In the genomic region with DNA sequence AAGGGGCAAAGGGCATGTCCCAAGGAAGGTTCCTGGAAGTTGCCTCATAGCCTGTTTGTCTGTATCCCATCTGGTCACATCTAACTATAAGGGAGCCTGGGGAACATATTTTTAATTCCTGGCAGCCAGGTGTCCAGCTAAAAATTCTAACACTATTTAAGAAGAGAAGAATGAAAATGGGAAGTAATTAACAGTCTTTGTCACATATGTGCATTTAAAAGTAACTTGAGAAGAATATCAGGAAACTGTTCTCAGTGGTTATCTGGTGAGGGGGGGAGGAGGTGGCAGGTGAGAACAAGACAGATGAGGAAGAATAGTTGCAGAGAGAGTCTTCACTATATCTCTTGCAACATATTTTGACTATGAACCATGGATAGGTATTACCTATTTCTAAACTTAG, we compare ENCODE assay signal across 21 cellular contexts.
DNase-seq lines count a peak whose midpoint lies in the region; ATAC-seq, FAIRE-seq and TF ChIP-seq lines count a peak whose summit lies in the region.
"Had no signal": no experiment of that assay in that cellular context is flagged by ENCODE, and none has a peak within 500 bp of the region (broad histone marks: within the 10 kb centered on the region; RNA-seq: fewer than 3 reads in every experiment).

No MANE protein-coding gene starts in this region.

- TF ChIP-seq RAD21 in GM12878 (IDR thresholded peaks at IDR 0.05; ENCODE audit: insufficient read depth, low read depth, low read length): no peak

- TF ChIP-seq CTCF in GM12878 (IDR thresholded peaks at IDR 0.05 in 2 of 3, conservative IDR thresholded peaks at IDR 0.05 in 1 of 3; ENCODE audit: control insufficient read depth in 2 of 3, extremely low read depth in 1 of 3, insufficient read depth in 1 of 3, low read depth in 3 of 3, low read length in 3 of 3): no peak
- TF ChIP-seq CTCF in thyroid gland (IDR thresholded peaks at IDR 0.05): no peak

- H3K4me1 ChIP-seq in Karpas-422 (ENCODE audit: low read length): peaks cover 22% of the 10 kb centered on the region
- peaks cover 4% of the 10 kb centered on the region; the same call in 1 of the 2 replicates for H3K4me1 ChIP-seq in GM12878 (ENCODE audit: control insufficient read depth, insufficient read depth, low read length)
- no peaks in the 10 kb centered on the region for H3K4me1 ChIP-seq in right cardiac atrium (ENCODE audit: control insufficient read depth, insufficient read depth, low read length)
- H3K4me1 ChIP-seq in thyroid gland: no peaks in the 10 kb centered on the region

- BruUV-seq in GM12878 (replicated peaks; lab: Mats Ljungman, UMichigan): no TSS peak

- H3K9ac ChIP-seq in Karpas-422 (ENCODE audit: low read length): no peak overlapping the region
- no peak overlapping the region for H3K9ac ChIP-seq in GM12878 (ENCODE audit: control insufficient read depth, insufficient read depth, low read length)
- H3K9ac ChIP-seq: BLaER1 treated with 17β-estradiol and CSF1 and Interleukin-3, amounts not matched to agents 10 nM and 100 nM had no signal

- H4K20me1 ChIP-seq in Karpas-422 (ENCODE audit: insufficient read depth, low read depth, low read length) (no peaks in the 10 kb centered on the region), GM12878 (ENCODE audit: control insufficient read depth, insufficient read depth) (no peaks in the 10 kb centered on the region)
- H4K20me1 ChIP-seq: BLaER1 treated with 17β-estradiol and CSF1 and Interleukin-3, amounts not matched to agents 10 nM and 100 nM had no signal

- TF ChIP-seq POLR2A in GM12878 (IDR thresholded peaks at IDR 0.05; ENCODE audit: low read depth, low read length): no peak
- TF ChIP-seq POLR2A in thyroid gland (IDR thresholded peaks at IDR 0.05): no peak

- RAD21 ChIA-PET in GM12878 (lab: Charles Lee; ENCODE audit: unreplicated experiment): interaction anchor here (1.0 to 8.7 kb wide), 6 partner anchors 13 to 139 kb away, joined by 3 to 125 read pairs (median 4); no protein-coding TSS in a partner anchor

- H3K9me2 ChIP-seq in Karpas-422 (replicated peaks; ENCODE audit: insufficient read depth, low read length): no peaks in the 10 kb centered on the region

- SMC1A ChIA-PET in GM12878 (lab: Charles Lee; ENCODE audit: uncharacterized antibody, unreplicated experiment): interaction anchor here (0.7 to 7.4 kb wide), 14 partner anchors 8 to 251 kb away, joined by 3 to 130 read pairs (median 6); no protein-coding TSS in a partner anchor

- TF ChIP-seq EP300 in GM12878 (IDR thresholded peaks at IDR 0.05; ENCODE audit: borderline replicate concordance in 1 of 2, control insufficient read depth in 1 of 2, low read depth in 2 of 2, low read length in 2 of 2): no peak

- H3K79me2 ChIP-seq in Karpas-422 (ENCODE audit: low read length) (no peaks in the 10 kb centered on the region), GM12878 (ENCODE audit: control insufficient read depth, insufficient read depth, low read length) (no peaks in the 10 kb centered on the region)

- DNase-seq in Karpas-422: peak; percentile 44
- DNase-seq in NCI-H69 (lab: John Stamatoyannopoulos, UW): peak; percentile 29
- no peak for DNase-seq in GM12878 (ENCODE audit: low read depth, low spot score)
- DNase-seq in NCI-H2081 treated with DMSO at 0.1 percent for 48 hours (lab: John Stamatoyannopoulos, UW): no peak
- DNase-seq in right cardiac atrium: no peak
- no peak for DNase-seq in thyroid gland
- DNase-seq: CD8-positive, alpha-beta T cell; DND-41; GOT3; HCEC 1CT; NCI-H1092 treated with DMSO at 0.1 percent for 48 hours; NCI-H1694; NCI-H2081; NCI-H2171 treated with DMSO at 0.1 percent for 48 hours; NCI-H524 treated with DMSO at 0.1 percent for 48 hours; SHP77 treated with DMSO at 0.1 percent for 48 hours had no signal

- CTCF ChIA-PET in GM12878 (lab: Yijun Ruan, JAX): interaction anchor here (0.7 to 3.3 kb wide), 9 partner anchors 13 to 253 kb away, joined by 3 to 23 read pairs (median 4); no protein-coding TSS in a partner anchor

- H3K4me3 ChIP-seq in Karpas-422 (ENCODE audit: low read length) (no peak overlapping the region), GM12878 (no peak overlapping the region), right cardiac atrium (ENCODE audit: low read length) (no peak overlapping the region), thyroid gland (replicated peaks in 1 of 3) (no peak overlapping the region)
- H3K4me3 ChIP-seq: BLaER1 treated with 17β-estradiol and CSF1 and Interleukin-3, amounts not matched to agents 10 nM and 100 nM; SK-N-MC had no signal

- ATAC-seq in GM12878 (no peak), HG03521 (IDR thresholded peaks at IDR 0.05; ENCODE audit: unreplicated experiment) (no peak), right cardiac atrium (no peak)
- ATAC-seq: CD8-positive, alpha-beta T cell had no signal

- no peak overlapping the region for H3K27ac ChIP-seq in Karpas-422 (ENCODE audit: low read length)
- no peak overlapping the region for H3K27ac ChIP-seq in GM12878 (ENCODE audit: control insufficient read depth, insufficient read depth)
- H3K27ac ChIP-seq in right cardiac atrium (ENCODE audit: low read length): no peak overlapping the region
- no peak overlapping the region for H3K27ac ChIP-seq in thyroid gland
- H3K27ac ChIP-seq: BLaER1 treated with 17β-estradiol and CSF1 and Interleukin-3, amounts not matched to agents 10 nM and 100 nM; RWPE1; SK-N-MC had no signal

- intact Hi-C loops in GM12878 (cut with micrococcal nuclease; ENCODE audit: unreplicated experiment): no loop called here
- intact Hi-C loops in right cardiac atrium (cut with DNase I): no loop called here
- intact Hi-C loops in thyroid gland (cut with DNase I): no loop called here

- H3K36me3 ChIP-seq in Karpas-422 (ENCODE audit: insufficient read depth, low read length): no peaks in the 10 kb centered on the region
- H3K36me3 ChIP-seq in GM12878 (ENCODE audit: control insufficient read depth in 2 of 2, insufficient read depth in 2 of 2, low read length in 1 of 2): no peaks in the 10 kb centered on the region
- no peaks in the 10 kb centered on the region for H3K36me3 ChIP-seq in thyroid gland
- H3K36me3 ChIP-seq: BLaER1 treated with 17β-estradiol and CSF1 and Interleukin-3, amounts not matched to agents 10 nM and 100 nM had no signal

- in situ Hi-C loops in GM12878 (cut with MboI): no loop called here

- H3K9me3 ChIP-seq in Karpas-422 (ENCODE audit: low read length) (no peaks in the 10 kb centered on the region), GM12878 (replicated peaks; ENCODE audit: control insufficient read depth, insufficient read depth, low read length) (no peaks in the 10 kb centered on the region), right cardiac atrium (ENCODE audit: control insufficient read depth, low read length) (no peaks in the 10 kb centered on the region), thyroid gland (no peaks in the 10 kb centered on the region)
- H3K9me3 ChIP-seq: BLaER1 treated with 17β-estradiol and CSF1 and Interleukin-3, amounts not matched to agents 10 nM and 100 nM had no signal

- H3K4me2 ChIP-seq in Karpas-422 (ENCODE audit: low read depth, low read length, poor library complexity, severe bottlenecking): peak overlapping the region; percentile 11
- H3K4me2 ChIP-seq in GM12878 (ENCODE audit: control insufficient read depth, insufficient read depth): no peak overlapping the region
- H3K4me2 ChIP-seq: BLaER1 treated with 17β-estradiol and CSF1 and Interleukin-3, amounts not matched to agents 10 nM and 100 nM had no signal

- FAIRE-seq in GM12878 (lab: Jason Lieb, UNC): no peak
- FAIRE-seq: GM18507 had no signal

- H3K27me3 ChIP-seq in Karpas-422 (ENCODE audit: low read length): no peaks in the 10 kb centered on the region
- H3K27me3 ChIP-seq in GM12878 (replicated peaks in 1 of 2; ENCODE audit: control insufficient read depth in 2 of 2, insufficient read depth in 2 of 2, low read length in 1 of 2): peaks cover 0 to 7% of the 10 kb centered on the region in 2 experiments; a peak in 1 of 4 replicates
- H3K27me3 ChIP-seq in right cardiac atrium (ENCODE audit: control insufficient read depth, insufficient read depth): no peaks in the 10 kb centered on the region
- no peaks in the 10 kb centered on the region for H3K27me3 ChIP-seq in thyroid gland
- H3K27me3 ChIP-seq: BLaER1 treated with 17β-estradiol and CSF1 and Interleukin-3, amounts not matched to agents 10 nM and 100 nM had no signal

- H2AFZ ChIP-seq in Karpas-422 (ENCODE audit: low read length) (no peak overlapping the region), GM12878 (ENCODE audit: control insufficient read depth, low read depth, low read length) (no peak overlapping the region)

- POLR2A ChIA-PET in GM12878 (lab: Charles Lee): interaction anchor here (0.6 to 2.7 kb wide), 8 partner anchors 9 to 347 kb away, joined by 3 to 9 read pairs (median 4); no protein-coding TSS in a partner anchor

TF ChIP-seq in GM12878, 131 proteins besides CTCF, POLR2A, EP300 and RAD21 (continues in another document):
- TF ChIP-seq MTA2 (IDR thresholded peaks at IDR 0.05; ENCODE audit: low read depth) (peak; percentile 62; the same call in 1 of the 2 replicates), PAX5 (IDR thresholded peaks at IDR 0.05; ENCODE audit: borderline replicate concordance, low read depth, low read length) (no peak), RAD51 (IDR thresholded peaks at IDR 0.05) (no peak), NR2C1 (IDR thresholded peaks at IDR 0.05) (no peak), MTA3 (IDR thresholded peaks at IDR 0.05; ENCODE audit: borderline replicate concordance, low read length) (no peak), BMI1 (IDR thresholded peaks at IDR 0.05; ENCODE audit: borderline replicate concordance) (no peak), IRF4 (IDR thresholded peaks at IDR 0.05; ENCODE audit: low read depth, low read length) (no peak), CREB1 (IDR thresholded peaks at IDR 0.05; ENCODE audit: low read depth) (no peak), ZNF24 (IDR thresholded peaks at IDR 0.05) (no peak), ZSCAN29 (IDR thresholded peaks at IDR 0.05) (no peak), MYC (IDR thresholded peaks at IDR 0.05; ENCODE audit: insufficient read depth, insufficient read length, insufficient replicate concordance, low read length, severe bottlenecking) (no peak), IKZF2 (IDR thresholded peaks at IDR 0.05) (peak in 1 of 2 experiments; percentile 41; a peak in 2 of 4 replicates), CEBPB (IDR thresholded peaks at IDR 0.05; ENCODE audit: borderline replicate concordance in 1 of 2, low read depth in 2 of 2, low read length in 2 of 2) (no peak), SREBF2 (IDR thresholded peaks at IDR 0.05; ENCODE audit: low read length) (no peak), IKZF1 (conservative IDR thresholded peaks at IDR 0.05) (peak; percentile 27; the same call in 1 of the 2 replicates)
- TF ChIP-seq, protein P1, sequence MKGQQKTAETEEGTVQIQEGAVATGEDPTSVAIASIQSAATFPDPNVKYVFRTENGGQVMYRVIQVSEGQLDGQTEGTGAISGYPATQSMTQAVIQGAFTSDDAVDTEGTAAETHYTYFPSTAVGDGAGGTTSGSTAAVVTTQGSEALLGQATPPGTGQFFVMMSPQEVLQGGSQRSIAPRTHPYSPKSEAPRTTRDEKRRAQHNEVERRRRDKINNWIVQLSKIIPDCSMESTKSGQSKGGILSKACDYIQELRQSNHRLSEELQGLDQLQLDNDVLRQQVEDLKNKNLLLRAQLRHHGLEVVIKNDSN (IDR thresholded peaks at IDR 0.05; ENCODE audit: borderline replicate concordance, extremely low read length, insufficient read depth, low read depth, low read length): no peak

Comparison
In these comparisons a context has a peak if more than half of its experiments do, and no peak if none do; other contexts are left out.
1. DNase-seq: peak in Karpas-422 (single experiment) and NCI-H69 (single experiment); none in GM12878 (single experiment), NCI-H2081 treated with DMSO at 0.1 percent for 48 hours (single experiment), right cardiac atrium (0 of 3) and thyroid gland (0 of 2).